In the genomic region with DNA sequence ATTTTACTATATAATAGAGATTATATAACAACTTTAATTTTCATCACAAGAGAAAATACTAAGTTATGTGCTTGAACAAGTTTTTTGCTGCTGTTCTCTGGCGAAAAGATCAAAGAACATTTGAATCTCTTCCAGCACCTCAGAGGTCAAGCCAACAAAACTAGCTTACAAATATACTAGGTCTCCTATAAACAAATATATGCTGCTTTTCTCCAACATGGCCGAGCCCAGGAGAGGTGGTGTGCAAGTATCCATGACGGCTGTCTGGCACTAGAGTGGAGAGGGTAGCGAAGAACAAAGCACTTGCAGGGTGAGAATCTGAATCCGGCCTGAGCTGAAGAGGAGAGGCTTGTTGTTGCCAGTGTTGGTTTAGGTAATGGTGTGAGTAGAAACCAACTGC, we compare ENCODE assay signal across 17 cellular contexts. TPM values are rescaled to one million over a fixed set of nuclear protein-coding genes. Genes with fewer than 3 reads are reported as not detected.
DNase-seq lines count a peak whose midpoint lies in the region; ATAC-seq and TF ChIP-seq lines count a peak whose summit lies in the region.
"Had no signal": no experiment of that assay in that cellular context is flagged by ENCODE, and none has a peak within 500 bp of the region (broad histone marks: within the 10 kb centered on the region; RNA-seq: fewer than 3 reads in every experiment).

No MANE protein-coding gene starts in this region.

- no peaks in the 10 kb centered on the region for H3K36me3 ChIP-seq in hepatocyte (replicated peaks; ENCODE audit: insufficient read depth, low read depth)
- H3K36me3 ChIP-seq: BLaER1 treated with 17β-estradiol and CSF1 and Interleukin-3, amounts not matched to agents 10 nM and 100 nM; MG63 had no signal

- peak; percentile 71 for DNase-seq in DMS53 treated with DMSO at 0.1 percent for 48 hours (lab: John Stamatoyannopoulos, UW; ENCODE audit: unreplicated experiment)
- peak; percentile 34 for DNase-seq in NCI-H2029 (lab: John Stamatoyannopoulos, UW)
- DNase-seq in NCI-H510A (lab: John Stamatoyannopoulos, UW): peak; percentile 90
- DNase-seq in hepatocyte (ENCODE audit: low spot score): no peak
- no peak for DNase-seq in activated T-cell treated with anti-CD3 and anti-CD28 coated beads for 4 hours
- no peak for DNase-seq in stimulated activated CD8-positive, alpha-beta memory T cell treated with anti-CD3 and anti-CD28 coated beads, Interleukin-4, amount 100 ng/mL, for 48 hours
- DNase-seq: IMR-90, Karpas-422, MG63, NCI-H1105, NCI-H1694 treated with DMSO at 0.1 percent for 48 hours, NCI-H2227 treated with DMSO at 0.1 percent for 48 hours had no signal

- H3K27me3 ChIP-seq in hepatocyte: no peaks in the 10 kb centered on the region
- H3K27me3 ChIP-seq: BLaER1 treated with 17β-estradiol and CSF1 and Interleukin-3, amounts not matched to agents 10 nM and 100 nM; MG63 had no signal

- no peaks in the 10 kb centered on the region for H3K9me3 ChIP-seq in hepatocyte (ENCODE audit: low read depth)
- H3K9me3 ChIP-seq: BLaER1 treated with 17β-estradiol and CSF1 and Interleukin-3, amounts not matched to agents 10 nM and 100 nM; MG63 had no signal

- peak overlapping the region; percentile 65 to 97 (median 90) for H3K27ac Mint-ChIP-seq in nephron

- peaks cover 33% of the 10 kb centered on the region for H3K4me1 Mint-ChIP-seq in nephron

- H3K27me3 Mint-ChIP-seq in nephron (ENCODE audit: low read depth): no peaks in the 10 kb centered on the region

- 85% methylated on average over 5 of the region's 5 CpGs for whole genome bisulfite sequencing in hepatocyte (ENCODE audit: low lambda C conversion rate, missing lambda C conversion rate)

- H2AFZ ChIP-seq in hepatocyte: no peak overlapping the region

- no peak overlapping the region for H3K4me3 Mint-ChIP-seq in nephron

- H3K79me2 ChIP-seq in hepatocyte: no peaks in the 10 kb centered on the region

- peaks cover 21% of the 10 kb centered on the region for H3K4me1 ChIP-seq in hepatocyte (ENCODE audit: insufficient read depth)
- H3K4me1 ChIP-seq: BLaER1 treated with 17β-estradiol and CSF1 and Interleukin-3, amounts not matched to agents 10 nM and 100 nM had no signal

- no peaks in the 10 kb centered on the region for H4K20me1 ChIP-seq in hepatocyte (ENCODE audit: insufficient read depth, poor library complexity, severe bottlenecking)
- H4K20me1 ChIP-seq: BLaER1 treated with 17β-estradiol and CSF1 and Interleukin-3, amounts not matched to agents 10 nM and 100 nM had no signal

- H3K36me3 Mint-ChIP-seq in nephron (ENCODE audit: low read depth): no peaks in the 10 kb centered on the region

- ATAC-seq in HG03520 (IDR thresholded peaks at IDR 0.05; ENCODE audit: unreplicated experiment): no peak

- H3K9me2 ChIP-seq in hepatocyte (replicated peaks; ENCODE audit: insufficient read depth): no peaks in the 10 kb centered on the region

- H3K27ac ChIP-seq in hepatocyte: no peak overlapping the region
- H3K27ac ChIP-seq: BLaER1 treated with 17β-estradiol and CSF1 and Interleukin-3, amounts not matched to agents 10 nM and 100 nM; RWPE1 had no signal

- no peak for TF ChIP-seq CTCF in nephron (IDR thresholded peaks at IDR 0.05; ENCODE audit: unreplicated experiment in 3 of 3)
- TF ChIP-seq CTCF in hepatocyte (IDR thresholded peaks at IDR 0.05; ENCODE audit: poor library complexity): no peak

- H3K4me3 ChIP-seq in hepatocyte: no peak overlapping the region
- H3K4me3 ChIP-seq: BLaER1 treated with 17β-estradiol and CSF1 and Interleukin-3, amounts not matched to agents 10 nM and 100 nM; MG63 had no signal

- peaks cover 2% of the 10 kb centered on the region for H3K9me3 Mint-ChIP-seq in nephron

- H3K4me2 ChIP-seq in hepatocyte: no peak overlapping the region
- H3K4me2 ChIP-seq: BLaER1 treated with 17β-estradiol and CSF1 and Interleukin-3, amounts not matched to agents 10 nM and 100 nM had no signal

RNA-seq across cellular contexts. Expression of gene FMO3, which starts 7.5 kb away (rescaled TPM):
- 0.16 and 1.6 TPM in 2 replicates for total RNA-seq in hepatocyte
- polyA plus RNA-seq in hepatocyte: 0.49 and 0.52 TPM in 2 replicates
- total RNA-seq: H1 had no signal
- polyA plus RNA-seq: H1 had no signal

Comparison
In these comparisons a context has a peak if more than half of its experiments do, and no peak if none do; other contexts are left out.
1. DNase-seq: peak in DMS53 treated with DMSO at 0.1 percent for 48 hours (single experiment), NCI-H2029 (single experiment) and NCI-H510A (single experiment); none in hepatocyte (single experiment), activated T-cell treated with anti-CD3 and anti-CD28 coated beads for 4 hours (single experiment) and stimulated activated CD8-positive, alpha-beta memory T cell treated with anti-CD3 and anti-CD28 coated beads, Interleukin-4, amount 100 ng/mL, for 48 hours (single experiment).